In the genomic region with DNA sequence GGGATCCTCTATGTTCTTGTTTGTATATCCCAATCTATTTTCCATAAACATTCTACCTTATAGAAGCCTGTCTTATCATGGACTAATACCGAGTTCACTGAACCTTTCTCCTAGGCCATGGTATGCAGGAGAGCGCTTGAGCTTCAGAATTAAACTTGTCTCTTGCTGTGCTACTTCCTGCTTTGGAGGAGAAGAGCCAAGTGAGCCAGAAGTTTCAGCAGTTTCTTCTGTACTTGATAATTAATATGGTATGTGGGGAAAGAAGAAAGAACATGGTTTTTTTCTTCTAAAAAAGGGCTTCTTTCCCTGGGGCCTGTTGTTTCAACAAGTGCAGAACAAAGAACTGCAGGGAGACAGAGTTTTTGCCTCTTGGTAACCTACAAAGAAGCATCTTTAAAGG, we compare ENCODE assay signal across 1 cellular context.
TF ChIP-seq lines count a peak whose summit lies in the region.

No MANE protein-coding gene starts in this region.

TF ChIP-seq in IMR-90, 13 proteins besides CTCF, POLR2A, EP300 and RAD21 (continued from another document):
- TF ChIP-seq, protein P1, sequence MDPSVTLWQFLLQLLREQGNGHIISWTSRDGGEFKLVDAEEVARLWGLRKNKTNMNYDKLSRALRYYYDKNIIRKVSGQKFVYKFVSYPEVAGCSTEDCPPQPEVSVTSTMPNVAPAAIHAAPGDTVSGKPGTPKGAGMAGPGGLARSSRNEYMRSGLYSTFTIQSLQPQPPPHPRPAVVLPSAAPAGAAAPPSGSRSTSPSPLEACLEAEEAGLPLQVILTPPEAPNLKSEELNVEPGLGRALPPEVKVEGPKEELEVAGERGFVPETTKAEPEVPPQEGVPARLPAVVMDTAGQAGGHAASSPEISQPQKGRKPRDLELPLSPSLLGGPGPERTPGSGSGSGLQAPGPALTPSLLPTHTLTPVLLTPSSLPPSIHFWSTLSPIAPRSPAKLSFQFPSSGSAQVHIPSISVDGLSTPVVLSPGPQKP (IDR thresholded peaks at IDR 0.05; ENCODE audit: borderline replicate concordance, low read depth, low read length), result no peak
- no peak for TF ChIP-seq USF2 (IDR thresholded peaks at IDR 0.05; ENCODE audit: low read depth, low read length)
TF ChIP-seq in IMR-90: peak in this region for 0.
